Comparison of ENCODE assay signal across 1 cellular context in genomic region chr14:72942934-72943333, GRCh38.
A peak's percentile ranks its signal among the peaks of the same experiment; 100 is the strongest.
TF ChIP-seq lines count a peak whose summit lies in the region.

No MANE protein-coding gene starts in this region.

TF ChIP-seq in HepG2, 621 proteins besides CTCF, POLR2A, EP300 and RAD21:
- TF ChIP-seq ZNF224 (CRISPR knock-in tag; IDR thresholded peaks at IDR 0.05) (no peak), ZNF766 (CRISPR knock-in tag; IDR thresholded peaks at IDR 0.05; ENCODE audit: borderline replicate concordance) (no peak), STAG1 (CRISPR knock-in tag; IDR thresholded peaks at IDR 0.05) (peak; percentile 31), NKX3-1 (CRISPR knock-in tag; IDR thresholded peaks at IDR 0.05) (no peak), AGO1 (IDR thresholded peaks at IDR 0.05; ENCODE audit: low read depth, low read length, poor library complexity, severe bottlenecking) (no peak)
